8 cellular contexts compared by ENCODE assay signal in genomic region chr11:72112541-72113136, GRCh38. TPM values are rescaled to one million over a fixed set of nuclear protein-coding genes. Genes with fewer than 3 reads are reported as not detected.
DNase-seq lines count a peak whose midpoint lies in the region; ATAC-seq and TF ChIP-seq lines count a peak whose summit lies in the region.

TSS of gene ANAPC15 (minus strand) at chr11:72112695. CDS start at chr11:72111276, 1,419 bp downstream.

- no peaks in the 10 kb centered on the region for H3K9me3 Mint-ChIP-seq in activated naive CD8-positive, alpha-beta T cell treated with anti-CD3 and anti-CD28 coated beads for 36 hours
- H3K9me3 Mint-ChIP-seq in osteocyte (ENCODE audit: unreplicated experiment): no peaks in the 10 kb centered on the region

- H3K27ac ChIP-seq in thymus (ENCODE audit: low read depth): peak within 1 kb of the TSS; percentile 99

- H3K4me3 Mint-ChIP-seq in activated naive CD8-positive, alpha-beta T cell treated with anti-CD3 and anti-CD28 coated beads for 36 hours: peak within 1 kb of the TSS; percentile 94
- H3K4me3 Mint-ChIP-seq in osteocyte (ENCODE audit: unreplicated experiment): peak within 1 kb of the TSS; percentile 90

- H3K36me3 ChIP-seq in thymus (ENCODE audit: control insufficient read depth, insufficient read depth): peaks cover 28% of the 10 kb centered on the region

- intact Hi-C loops in head of caudate nucleus (cut with DNase I): loop anchor here (1.0 to 5.0 kb wide), 2 partner anchors 9 to 110 kb away; partner anchors contain the start of genes INPPL1 and LAMTOR1

- H3K4me3 ChIP-seq in thymus (ENCODE audit: low read length): peak within 1 kb of the TSS; percentile 81

- H3K36me3 Mint-ChIP-seq in activated naive CD8-positive, alpha-beta T cell treated with anti-CD3 and anti-CD28 coated beads for 36 hours: peaks cover 8% of the 10 kb centered on the region
- no peaks in the 10 kb centered on the region for H3K36me3 Mint-ChIP-seq in osteocyte (ENCODE audit: unreplicated experiment)

- no peaks in the 10 kb centered on the region for H3K27me3 Mint-ChIP-seq in activated naive CD8-positive, alpha-beta T cell treated with anti-CD3 and anti-CD28 coated beads for 36 hours
- no peaks in the 10 kb centered on the region for H3K27me3 Mint-ChIP-seq in osteocyte (ENCODE audit: unreplicated experiment)

- under 1% methylated on average over 32 of the region's 32 CpGs for WGBS in thymus

- peaks cover 18% of the 10 kb centered on the region for H3K4me1 Mint-ChIP-seq in activated naive CD8-positive, alpha-beta T cell treated with anti-CD3 and anti-CD28 coated beads for 36 hours
- peaks cover 17% of the 10 kb centered on the region for H3K4me1 Mint-ChIP-seq in osteocyte (ENCODE audit: unreplicated experiment)

- no peak for TF ChIP-seq CTCF in GM10248 (IDR thresholded peaks at IDR 0.05; ENCODE audit: control extremely low read depth, extremely low read depth, low read depth, missing control alignments)
- no peak for TF ChIP-seq CTCF in osteocyte (IDR thresholded peaks at IDR 0.05)

- H3K27me3 ChIP-seq in thymus (ENCODE audit: control insufficient read depth, insufficient read depth): no peaks in the 10 kb centered on the region

- CTCF ChIA-PET in GM10248 (lab: Yijun Ruan, JAX): interaction anchor here (1.0 to 2.5 kb wide), 6 partner anchors 13 to 136 kb away, joined by 3 to 12 read pairs (median 6); no protein-coding TSS in a partner anchor

- ATAC-seq in HG02623 (IDR thresholded peaks at IDR 0.05; ENCODE audit: unreplicated experiment): peak; percentile 68

- POLR2A ChIA-PET in GM10248 (lab: Yijun Ruan, JAX): interaction anchor here (1.0 kb wide), 1 partner anchor 27 kb away, joined by 3 read pairs; no protein-coding TSS in a partner anchor

- no peaks in the 10 kb centered on the region for H3K9me3 ChIP-seq in thymus (ENCODE audit: control insufficient read depth)

- peak within 1 kb of the TSS; percentile 99 for H3K27ac Mint-ChIP-seq in activated naive CD8-positive, alpha-beta T cell treated with anti-CD3 and anti-CD28 coated beads for 36 hours
- peak within 1 kb of the TSS; percentile 100 for H3K27ac Mint-ChIP-seq in osteocyte (ENCODE audit: unreplicated experiment)

- peaks cover 9% of the 10 kb centered on the region for H3K4me1 ChIP-seq in thymus (ENCODE audit: control insufficient read depth, insufficient read depth, low read length)

- DNase-seq in GM10248 (ENCODE audit: extremely low spot score) (peak; percentile 91), NCI-H1105 (lab: John Stamatoyannopoulos, UW) (peak; percentile 99), SKM-1 treated with dmso at 0.1 percent for 144 hours (lab: John Stamatoyannopoulos, UW; ENCODE audit: unreplicated experiment) (peak; percentile 98), head of caudate nucleus (peak; percentile 89 to 99 (median 95)), osteocyte (ENCODE audit: extremely low spot score, unreplicated experiment) (peak; percentile 97)
- peak; percentile 95 for DNase-seq in activated naive CD8-positive, alpha-beta T cell treated with anti-CD3 and anti-CD28 coated beads for 36 hours

RNA-seq across cellular contexts. Expression of gene ANAPC15, which starts in this region (rescaled TPM):
- 10 to 100 TPM; 70.4 to 71.8 TPM for total RNA-seq in activated naive CD8-positive, alpha-beta T cell treated with anti-CD3 and anti-CD28 coated beads for 36 hours
- 32.1 and 32.3 TPM in 2 replicates for total RNA-seq in osteocyte
- polyA plus RNA-seq in thymus: 56.3 TPM

Comparison
In these comparisons a context has a peak if more than half of its experiments do, and no peak if none do; other contexts are left out.
1. Peak in every context shown above with its lines: DNase-seq, ATAC-seq, H3K4me3 ChIP-seq and H3K27ac ChIP-seq.